Comparison of ENCODE assay signal across 31 cellular contexts in genomic region chr6:44906761-44907160, GRCh38.
"Had no signal": no experiment of that assay in that cellular context is flagged by ENCODE, and none has a peak within 500 bp of the region (broad histone marks: within the 10 kb centered on the region; RNA-seq: fewer than 3 reads in every experiment).

No MANE protein-coding gene starts in this region.

- ATAC-seq: activated CD4-positive, CD25-positive, alpha-beta regulatory T cell treated with anti-CD3 and anti-CD28 coated beads, Interleukin-2, amount 50 U/mL, for 24 hours; activated CD8-positive, alpha-beta T cell treated with anti-CD3 and anti-CD28 coated beads for 36 hours; activated naive CD8-positive, alpha-beta T cell treated with anti-CD3 and anti-CD28 coated beads, Interleukin-2, amount 50 U/mL, for 24 hours; activated T-cell treated with anti-CD3 and anti-CD28 coated beads, Interleukin-2, amount 50 U/mL, for 4 hours; activated T-helper 17 cell treated with anti-CD3 and anti-CD28 coated beads, Interleukin-2, amount 50 U/mL, for 72 hours; esophagus mucosa; gastroesophageal sphincter; heart left ventricle; T-helper 17 cell had no signal

- H3K4me1 ChIP-seq: adrenal gland, ascending aorta, gastroesophageal sphincter, heart left ventricle had no signal

- H3K9me3 ChIP-seq: adrenal gland, ascending aorta, gastroesophageal sphincter had no signal

- H3K27me3 ChIP-seq: adrenal gland, ascending aorta, brain microvascular endothelial cell, gastroesophageal sphincter, heart left ventricle had no signal

- DNase-seq: activated B cell treated with CpG ODN at 0.5 μM for 24 hours; activated CD4-positive, alpha-beta T cell treated with anti-CD3 and anti-CD28 coated beads for 48 hours; activated CD4-positive, alpha-beta T cell treated with anti-CD3 and anti-CD28 coated beads, Interleukin-2, amount 50 U/mL, for 1 hour; activated CD4-positive, alpha-beta T cell treated with anti-CD3 and anti-CD28 coated beads, Interleukin-2, amount 50 U/mL, for 48 hours; activated CD8-positive, alpha-beta memory T cell treated with anti-CD3 and anti-CD28 coated beads for 24 hours; activated CD8-positive, alpha-beta T cell treated with anti-CD3 and anti-CD28 coated beads for 36 hours; activated effector memory CD4-positive, alpha-beta T cell treated with anti-CD3 and anti-CD28 coated beads, Interleukin-2, amount 50 U/mL, for 16 hours; activated naive CD4-positive, alpha-beta T cell treated with anti-CD3 and anti-CD28 coated beads for 36 hours; activated naive CD8-positive, alpha-beta T cell treated with anti-CD3 and anti-CD28 coated beads for 36 hours; activated naive CD8-positive, alpha-beta T cell treated with anti-CD3 and anti-CD28 coated beads, Interleukin-2, amount 50 U/mL, for 24 hours; activated T-cell treated with anti-CD3 and anti-CD28 coated beads, Interleukin-2, amount 50 U/mL, for 4 hours; adrenal gland; brain microvascular endothelial cell; cortex of kidney; dermis blood vessel endothelial cell; effector CD4-positive, alpha-beta T cell; foreskin melanocyte; glutamatergic neuron; heart left ventricle; hypothalamus; T-helper 1 cell; T-helper 17 cell; T1000; WERI-Rb-1 had no signal

- FAIRE-seq: bronchial epithelial cell, endometrium had no signal

- H3K4me3 ChIP-seq: adrenal gland, ascending aorta, gastroesophageal sphincter, heart left ventricle had no signal

- H3K27ac ChIP-seq: adrenal gland, ascending aorta, brain microvascular endothelial cell, gastroesophageal sphincter, heart left ventricle, WERI-Rb-1 had no signal

- H3K36me3 ChIP-seq: adrenal gland, ascending aorta, brain microvascular endothelial cell, gastroesophageal sphincter, heart left ventricle, WERI-Rb-1 had no signal
